In the genomic region with DNA sequence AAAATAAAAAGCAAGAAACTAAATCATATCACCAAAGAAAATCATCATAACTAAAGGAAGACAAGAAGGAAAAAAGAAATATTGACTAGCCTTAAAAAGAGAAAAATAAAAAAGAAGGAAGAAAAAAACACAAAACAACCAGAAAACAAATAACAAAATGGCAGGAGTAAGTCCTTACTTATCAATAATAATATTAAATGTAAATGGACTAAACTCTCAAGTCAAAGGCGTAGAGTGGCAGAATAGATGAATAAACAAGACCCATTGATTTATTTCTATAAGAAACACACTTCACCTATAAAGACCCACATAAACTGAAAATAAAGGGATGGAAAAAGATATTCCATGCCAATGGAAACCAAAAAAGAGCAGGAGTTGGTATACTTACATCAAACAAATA, we compare ENCODE assay signal across 16 cellular contexts. TPM values are rescaled to one million over a fixed set of nuclear protein-coding genes. Genes with fewer than 3 reads are reported as not detected.
"Had no signal": no experiment of that assay in that cellular context is flagged by ENCODE, and none has a peak within 500 bp of the region (broad histone marks: within the 10 kb centered on the region; RNA-seq: fewer than 3 reads in every experiment).

No MANE protein-coding gene starts in this region.

RNA-seq across cellular contexts. Expression of a gene that starts 40.9 kb away (rescaled TPM):
- total RNA-seq: activated naive CD4-positive, alpha-beta T cell treated with anti-CD3 and anti-CD28 coated beads for 36 hours; activated naive CD4-positive, alpha-beta T cell treated with anti-CD3 and anti-CD28 coated beads, Interleukin-2, amount 50 U/mL, for 72 hours; activated naive CD8-positive, alpha-beta T cell treated with anti-CD3 and anti-CD28 coated beads for 36 hours; activated naive CD8-positive, alpha-beta T cell treated with anti-CD3 and anti-CD28 coated beads, Interleukin-2, amount 10 ng/mL, durations not matched to agents 7 days and 5 days; activated T-cell treated with anti-CD3 and anti-CD28 coated beads, Interleukin-2, amount 50 U/mL, for 4 hours; activated T-helper 1 cell treated with anti-CD3 and anti-CD28 coated beads, Interleukin-12 subunit alpha, Interleukin-12 subunit beta, Interleukin-2, Interleukin-4 antibody, amounts not matched to agents 30 ng/mL and 10 ng/mL and 1 ng/mL, durations not matched to agents 14 hours and 24 hours and 36 hours; activated T-helper 17 cell treated with anti-CD3 and anti-CD28 coated beads, Interleukin-2, amount 50 U/mL, for 72 hours; activated T-helper 2 cell treated with anti-CD3 and anti-CD28 coated beads, Interferon-gamma antibody, Interleukin-2, Interleukin-4, amounts not matched to agents 10 μg/mL and 5 μg/mL and 100 μg/mL, durations not matched to agents 14 hours and 24 hours and 36 hours; aorta; ascending aorta; astrocyte; body of pancreas; bronchial epithelial cell; cardiac muscle cell; cardiac septum; chondrocyte had no signal
- polyA plus RNA-seq: aorta had no signal
